In the genomic region with DNA sequence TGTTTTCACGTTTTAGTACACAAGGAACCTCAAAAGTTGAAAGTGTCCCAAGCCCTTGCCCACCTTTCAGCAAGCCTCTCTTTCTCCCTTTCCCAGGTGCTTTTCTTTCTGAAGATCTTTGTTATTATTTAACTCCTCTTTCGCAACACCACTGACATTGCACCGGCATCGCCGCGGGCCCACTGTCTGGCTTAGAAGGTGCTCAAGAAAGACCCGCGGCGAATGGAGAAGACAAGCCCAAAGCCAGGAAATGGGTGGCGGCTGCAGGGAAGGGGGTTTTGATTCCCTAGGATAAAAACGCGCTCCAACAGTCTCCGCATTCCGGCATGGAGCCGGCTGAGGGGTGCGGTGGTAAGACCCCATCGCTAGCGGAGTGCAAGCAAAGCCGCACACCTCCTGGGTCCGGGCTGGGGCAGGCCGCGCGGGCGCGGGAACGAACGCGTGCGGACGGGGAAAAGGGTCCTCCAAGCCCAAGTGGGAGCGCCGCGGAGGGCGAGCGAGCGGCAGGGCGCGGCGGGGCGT, we compare ENCODE assay signal across 1 cellular context.
TF ChIP-seq lines count a peak whose summit lies in the region.

No MANE protein-coding gene starts in this region.

TF ChIP-seq in H1, 55 proteins besides CTCF, POLR2A, EP300 and RAD21:
- no peak for TF ChIP-seq NANOG (IDR thresholded peaks at IDR 0.05; ENCODE audit: insufficient read depth, low read depth, low read length, poor library complexity, severe bottlenecking)
- no peak; the same call in 1 of the 2 replicates for TF ChIP-seq RBBP5 (IDR thresholded peaks at IDR 0.05; ENCODE audit: borderline replicate concordance, low read depth, low read length)
- TF ChIP-seq, protein P1, sequence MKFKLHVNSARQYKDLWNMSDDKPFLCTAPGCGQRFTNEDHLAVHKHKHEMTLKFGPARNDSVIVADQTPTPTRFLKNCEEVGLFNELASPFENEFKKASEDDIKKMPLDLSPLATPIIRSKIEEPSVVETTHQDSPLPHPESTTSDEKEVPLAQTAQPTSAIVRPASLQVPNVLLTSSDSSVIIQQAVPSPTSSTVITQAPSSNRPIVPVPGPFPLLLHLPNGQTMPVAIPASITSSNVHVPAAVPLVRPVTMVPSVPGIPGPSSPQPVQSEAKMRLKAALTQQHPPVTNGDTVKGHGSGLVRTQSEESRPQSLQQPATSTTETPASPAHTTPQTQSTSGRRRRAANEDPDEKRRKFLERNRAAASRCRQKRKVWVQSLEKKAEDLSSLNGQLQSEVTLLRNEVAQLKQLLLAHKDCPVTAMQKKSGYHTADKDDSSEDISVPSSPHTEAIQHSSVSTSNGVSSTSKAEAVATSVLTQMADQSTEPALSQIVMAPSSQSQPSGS (IDR thresholded peaks at IDR 0.05; ENCODE audit: low read length), result no peak
- no peak for TF ChIP-seq MAFK (IDR thresholded peaks at IDR 0.05; ENCODE audit: low read depth, low read length)
- no peak for TF ChIP-seq JUND (IDR thresholded peaks at IDR 0.05; ENCODE audit: low read length)
- TF ChIP-seq TEAD4 (IDR thresholded peaks at IDR 0.05; ENCODE audit: low read depth, low read length), result no peak
- TF ChIP-seq SAP30 (IDR thresholded peaks at IDR 0.05; ENCODE audit: insufficient read depth, insufficient replicate concordance, low read length), result no peak
- no peak for TF ChIP-seq CHD1 (IDR thresholded peaks at IDR 0.05; ENCODE audit: low read depth, low read length)
- no peak for TF ChIP-seq CBX5 (IDR thresholded peaks at IDR 0.05; ENCODE audit: low read depth, low read length)
- no peak for TF ChIP-seq FOSL1 (IDR thresholded peaks at IDR 0.05; ENCODE audit: insufficient read depth, low read depth, low read length)
- TF ChIP-seq PHF8 (conservative IDR thresholded peaks at IDR 0.05; ENCODE audit: low read depth, low read length), result no peak
- no peak for TF ChIP-seq RXRA (IDR thresholded peaks at IDR 0.05; ENCODE audit: insufficient read depth, low read depth, low read length)
- peak in 1 of 2 experiments; percentile 83; a peak in 1 of 4 replicates for TF ChIP-seq HDAC2 (IDR thresholded peaks at IDR 0.05; ENCODE audit: borderline replicate concordance in 1 of 2, low read depth in 2 of 2, low read length in 2 of 2)
- TF ChIP-seq ZNF274 (IDR thresholded peaks at IDR 0.05; ENCODE audit: borderline replicate concordance, extremely low read depth, low read length), result no peak
- no peak for TF ChIP-seq CTBP2 (IDR thresholded peaks at IDR 0.05; ENCODE audit: borderline replicate concordance, insufficient read depth, insufficient read length, low read length)
- TF ChIP-seq BRCA1 (IDR thresholded peaks at IDR 0.05; ENCODE audit: low read depth, low read length), result no peak
- no peak for TF ChIP-seq POLR2AphosphoS5 (IDR thresholded peaks at IDR 0.05; ENCODE audit: low read depth, low read length)
- TF ChIP-seq SP1 (IDR thresholded peaks at IDR 0.05; ENCODE audit: low read depth, low read length), result 0 out of 2 replicates have a peak, but pooled peaks have one; percentile 9
- TF ChIP-seq ASH2L (IDR thresholded peaks at IDR 0.05; ENCODE audit: low read length), result peak; percentile 50
- peak; percentile 19 for TF ChIP-seq SUZ12 (IDR thresholded peaks at IDR 0.05; ENCODE audit: low read length)
- TF ChIP-seq CEBPB (IDR thresholded peaks at IDR 0.05; ENCODE audit: low read depth, low read length), result peak; percentile 87
- TF ChIP-seq BCL11A (IDR thresholded peaks at IDR 0.05; ENCODE audit: low read depth in 2 of 2, low read length in 2 of 2), result no peak
- TF ChIP-seq RFX5 (IDR thresholded peaks at IDR 0.05; ENCODE audit: borderline replicate concordance, low read depth, low read length), result no peak
- TF ChIP-seq SIX5 (IDR thresholded peaks at IDR 0.05; ENCODE audit: low read depth, low read length), result no peak
- TF ChIP-seq, protein P2, sequence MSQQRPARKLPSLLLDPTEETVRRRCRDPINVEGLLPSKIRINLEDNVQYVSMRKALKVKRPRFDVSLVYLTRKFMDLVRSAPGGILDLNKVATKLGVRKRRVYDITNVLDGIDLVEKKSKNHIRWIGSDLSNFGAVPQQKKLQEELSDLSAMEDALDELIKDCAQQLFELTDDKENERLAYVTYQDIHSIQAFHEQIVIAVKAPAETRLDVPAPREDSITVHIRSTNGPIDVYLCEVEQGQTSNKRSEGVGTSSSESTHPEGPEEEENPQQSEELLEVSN (IDR thresholded peaks at IDR 0.05), result peak; percentile 55; the same call in 1 of the 2 replicates
- no peak for TF ChIP-seq JUN (IDR thresholded peaks at IDR 0.05; ENCODE audit: low read depth, low read length)
- TF ChIP-seq, protein P3, sequence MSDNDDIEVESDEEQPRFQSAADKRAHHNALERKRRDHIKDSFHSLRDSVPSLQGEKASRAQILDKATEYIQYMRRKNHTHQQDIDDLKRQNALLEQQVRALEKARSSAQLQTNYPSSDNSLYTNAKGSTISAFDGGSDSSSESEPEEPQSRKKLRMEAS (IDR thresholded peaks at IDR 0.05), result peak; percentile 45
- TF ChIP-seq RNF2 (IDR thresholded peaks at IDR 0.05; ENCODE audit: borderline replicate concordance, low read depth, low read length, missing control alignments, poor library complexity, severe bottlenecking), result no peak
- TF ChIP-seq CHD7 (IDR thresholded peaks at IDR 0.05; ENCODE audit: insufficient replicate concordance, low read length), result no peak
- TF ChIP-seq, protein P4, sequence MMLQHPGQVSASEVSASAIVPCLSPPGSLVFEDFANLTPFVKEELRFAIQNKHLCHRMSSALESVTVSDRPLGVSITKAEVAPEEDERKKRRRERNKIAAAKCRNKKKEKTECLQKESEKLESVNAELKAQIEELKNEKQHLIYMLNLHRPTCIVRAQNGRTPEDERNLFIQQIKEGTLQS (IDR thresholded peaks at IDR 0.05; ENCODE audit: insufficient read depth, low read depth, low read length), result no peak
- TF ChIP-seq EZH2 (IDR thresholded peaks at IDR 0.05; ENCODE audit: low read depth, low read length, severe bottlenecking), result peak; percentile 64
- TF ChIP-seq KDM4A (IDR thresholded peaks at IDR 0.05; ENCODE audit: low read depth, low read length, severe bottlenecking), result no peak
- TF ChIP-seq SP2 (IDR thresholded peaks at IDR 0.05; ENCODE audit: low read length), result no peak
- TF ChIP-seq SIN3A (conservative IDR thresholded peaks at IDR 0.05 in 1 of 2, IDR thresholded peaks at IDR 0.05 in 1 of 2; ENCODE audit: low read depth in 1 of 2, low read length in 2 of 2), result peak in 1 of 2 experiments; percentile 31; a peak in 1 of 4 replicates
- no peak for TF ChIP-seq YY1 (IDR thresholded peaks at IDR 0.05; ENCODE audit: low read depth, low read length)
- TF ChIP-seq, protein P5, sequence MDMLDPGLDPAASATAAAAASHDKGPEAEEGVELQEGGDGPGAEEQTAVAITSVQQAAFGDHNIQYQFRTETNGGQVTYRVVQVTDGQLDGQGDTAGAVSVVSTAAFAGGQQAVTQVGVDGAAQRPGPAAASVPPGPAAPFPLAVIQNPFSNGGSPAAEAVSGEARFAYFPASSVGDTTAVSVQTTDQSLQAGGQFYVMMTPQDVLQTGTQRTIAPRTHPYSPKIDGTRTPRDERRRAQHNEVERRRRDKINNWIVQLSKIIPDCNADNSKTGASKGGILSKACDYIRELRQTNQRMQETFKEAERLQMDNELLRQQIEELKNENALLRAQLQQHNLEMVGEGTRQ (IDR thresholded peaks at IDR 0.05; ENCODE audit: low read length), result no peak
- TF ChIP-seq NRF1 (IDR thresholded peaks at IDR 0.05; ENCODE audit: low read depth, low read length), result no peak
- TF ChIP-seq TAF1 (IDR thresholded peaks at IDR 0.05; ENCODE audit: low read depth, low read length), result no peak
- TF ChIP-seq TBP (IDR thresholded peaks at IDR 0.05; ENCODE audit: low read depth, low read length), result 0 out of 2 replicates have a peak, but pooled peaks have one; percentile 36
- TF ChIP-seq KDM5A (IDR thresholded peaks at IDR 0.05; ENCODE audit: low read length), result no peak
- no peak for TF ChIP-seq TCF12 (IDR thresholded peaks at IDR 0.05; ENCODE audit: low read depth, low read length)
- TF ChIP-seq KDM1A (IDR thresholded peaks at IDR 0.05; ENCODE audit: borderline replicate concordance, low read length), result no peak
